In the genomic region with DNA sequence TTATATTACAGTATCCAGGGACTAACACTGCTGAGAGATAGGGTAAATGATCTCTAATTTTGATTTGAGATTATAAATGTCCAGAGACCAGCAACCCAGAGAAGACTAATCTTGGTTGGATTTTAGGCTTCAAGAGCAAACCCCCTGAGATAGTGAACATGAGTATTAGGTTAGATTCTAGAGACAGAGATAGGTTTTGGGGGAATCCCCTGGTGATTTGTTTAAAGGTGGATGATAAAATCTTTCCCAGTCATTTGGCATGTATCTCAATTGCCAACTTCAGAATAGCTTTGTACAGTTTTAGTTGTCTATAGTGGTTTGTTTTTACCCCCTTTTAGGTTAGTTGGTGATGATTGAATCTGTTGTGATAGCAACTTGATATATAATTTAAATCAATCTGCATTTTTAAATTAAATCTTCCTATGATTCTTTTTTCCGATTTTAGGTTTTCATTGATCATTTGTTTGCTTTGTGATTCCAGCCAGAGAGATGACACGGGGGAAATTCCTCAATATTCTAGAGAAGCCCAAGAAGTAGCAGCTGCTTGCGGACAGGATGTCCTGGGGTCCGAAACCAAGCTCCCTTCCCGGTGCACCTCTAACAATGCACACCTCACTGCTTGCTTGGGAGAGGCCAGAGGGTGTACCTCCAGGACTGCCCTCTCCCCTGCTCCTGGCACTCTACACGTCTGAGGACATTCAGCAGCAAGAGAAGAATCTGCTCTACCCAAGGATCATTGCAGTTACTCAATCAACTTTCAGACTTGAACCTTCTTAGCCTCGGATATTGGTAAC, we compare ENCODE assay signal across 1 cellular context.
TF ChIP-seq lines count a peak whose summit lies in the region.

No MANE protein-coding gene starts in this region.

TF ChIP-seq in GM12891, 5 proteins besides CTCF, POLR2A, EP300 and RAD21:
- TF ChIP-seq SPI1 (IDR thresholded peaks at IDR 0.05; ENCODE audit: low read depth, low read length) (no peak), PAX5 (IDR thresholded peaks at IDR 0.05; ENCODE audit: insufficient read depth, low read length, severe bottlenecking) (no peak), TAF1 (IDR thresholded peaks at IDR 0.05; ENCODE audit: low read depth, low read length) (no peak), POU2F2 (IDR thresholded peaks at IDR 0.05; ENCODE audit: low read depth, low read length) (no peak), POLR2AphosphoS5 (IDR thresholded peaks at IDR 0.05; ENCODE audit: low read depth, low read length) (no peak)
